ENCODE assay signal across 8 cellular contexts in the genomic region with DNA sequence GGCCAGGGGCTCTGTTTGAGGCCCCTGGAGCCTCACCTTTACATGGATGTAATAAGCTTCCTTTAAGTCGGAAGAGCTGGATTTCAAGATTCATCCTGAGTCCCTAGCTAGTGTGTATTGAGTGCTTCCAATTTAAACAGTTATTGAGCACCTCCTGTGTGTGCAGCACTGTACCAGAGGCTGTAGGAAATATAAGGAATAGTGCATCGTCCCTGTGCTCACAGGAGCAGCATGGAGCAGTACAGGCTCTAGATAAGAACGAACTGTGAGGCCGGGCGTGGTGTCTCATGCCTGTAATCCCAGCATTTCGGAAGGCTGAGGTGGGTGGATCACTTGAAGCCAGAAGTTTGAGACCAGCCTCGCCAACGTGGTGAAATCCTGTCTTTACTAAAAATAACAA.
"Had no signal": no experiment of that assay in that cellular context is flagged by ENCODE, and none has a peak within 500 bp of the region (broad histone marks: within the 10 kb centered on the region; RNA-seq: fewer than 3 reads in every experiment).

No MANE protein-coding gene starts in this region.

- H3K4me3 Mint-ChIP-seq: HFFc6 had no signal

- H3K4me3 ChIP-seq: HAP-1 had no signal

- DNase-seq: GOT3, H7, HFFc6, IMR-90, KBM-7 had no signal

- H3K36me3 ChIP-seq: HAP-1 had no signal

- H3K9me3 ChIP-seq: HAP-1 had no signal

- ATAC-seq: HCT116 had no signal

- FAIRE-seq: HTR-8/SVneo had no signal

- H3K9me3 Mint-ChIP-seq: HFFc6 had no signal

- H3K27ac Mint-ChIP-seq: HFFc6 had no signal
